Comparison of ENCODE assay signal across 1 cellular context in genomic region chr11:2151500-2152257, GRCh38.
TF ChIP-seq lines count a peak whose summit lies in the region.

No MANE protein-coding gene starts in this region.

TF ChIP-seq in HepG2, 621 proteins besides CTCF, POLR2A, EP300 and RAD21 (continued from another document and continues in another):
- TF ChIP-seq, protein P1, sequence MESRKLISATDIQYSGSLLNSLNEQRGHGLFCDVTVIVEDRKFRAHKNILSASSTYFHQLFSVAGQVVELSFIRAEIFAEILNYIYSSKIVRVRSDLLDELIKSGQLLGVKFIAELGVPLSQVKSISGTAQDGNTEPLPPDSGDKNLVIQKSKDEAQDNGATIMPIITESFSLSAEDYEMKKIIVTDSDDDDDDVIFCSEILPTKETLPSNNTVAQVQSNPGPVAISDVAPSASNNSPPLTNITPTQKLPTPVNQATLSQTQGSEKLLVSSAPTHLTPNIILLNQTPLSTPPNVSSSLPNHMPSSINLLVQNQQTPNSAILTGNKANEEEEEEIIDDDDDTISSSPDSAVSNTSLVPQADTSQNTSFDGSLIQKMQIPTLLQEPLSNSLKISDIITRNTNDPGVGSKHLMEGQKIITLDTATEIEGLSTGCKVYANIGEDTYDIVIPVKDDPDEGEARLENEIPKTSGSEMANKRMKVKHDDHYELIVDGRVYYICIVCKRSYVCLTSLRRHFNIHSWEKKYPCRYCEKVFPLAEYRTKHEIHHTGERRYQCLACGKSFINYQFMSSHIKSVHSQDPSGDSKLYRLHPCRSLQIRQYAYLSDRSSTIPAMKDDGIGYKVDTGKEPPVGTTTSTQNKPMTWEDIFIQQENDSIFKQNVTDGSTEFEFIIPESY (CRISPR knock-in tag; IDR thresholded peaks at IDR 0.05): no peak
- TF ChIP-seq ZNF512B (CRISPR knock-in tag; IDR thresholded peaks at IDR 0.05; ENCODE audit: borderline replicate concordance) (no peak), NFE2L1 (CRISPR knock-in tag; IDR thresholded peaks at IDR 0.05; ENCODE audit: borderline replicate concordance) (no peak), ZNF510 (CRISPR knock-in tag; IDR thresholded peaks at IDR 0.05; ENCODE audit: low read depth) (no peak), ZNF558 (CRISPR knock-in tag; IDR thresholded peaks at IDR 0.05; ENCODE audit: borderline replicate concordance) (no peak), SUZ12 (IDR thresholded peaks at IDR 0.05; ENCODE audit: low read depth, low read length) (no peak), ETS1 (CRISPR knock-in tag; IDR thresholded peaks at IDR 0.05) (no peak), IRX3 (CRISPR knock-in tag; IDR thresholded peaks at IDR 0.05; ENCODE audit: borderline replicate concordance, low read depth) (no peak), SP5 (CRISPR knock-in tag; IDR thresholded peaks at IDR 0.05; ENCODE audit: borderline replicate concordance, low read depth) (no peak), ZNF652 (CRISPR knock-in tag; IDR thresholded peaks at IDR 0.05; ENCODE audit: borderline replicate concordance, low read depth) (no peak), ZNF10 (CRISPR knock-in tag; IDR thresholded peaks at IDR 0.05; ENCODE audit: borderline replicate concordance, low read depth) (no peak), HNRNPL (IDR thresholded peaks at IDR 0.05; ENCODE audit: low read depth, low read length) (no peak), MTA3 (CRISPR knock-in tag; IDR thresholded peaks at IDR 0.05) (no peak), ZNF3 (CRISPR knock-in tag; IDR thresholded peaks at IDR 0.05) (no peak), MEIS1 (CRISPR knock-in tag; IDR thresholded peaks at IDR 0.05; ENCODE audit: borderline replicate concordance) (no peak), HDAC2 (CRISPR knock-in tag; IDR thresholded peaks at IDR 0.05) (no peak), MTF1 (CRISPR knock-in tag; IDR thresholded peaks at IDR 0.05) (no peak), KAT2B (IDR thresholded peaks at IDR 0.05; ENCODE audit: borderline replicate concordance, low read depth, low read length) (no peak), REPIN1 (CRISPR knock-in tag; IDR thresholded peaks at IDR 0.05; ENCODE audit: borderline replicate concordance, low read depth) (no peak), KLF6 (CRISPR knock-in tag; IDR thresholded peaks at IDR 0.05) (no peak), SNAPC2 (CRISPR knock-in tag; IDR thresholded peaks at IDR 0.05) (no peak), MAX (IDR thresholded peaks at IDR 0.05) (no peak), STAG1 (CRISPR knock-in tag; IDR thresholded peaks at IDR 0.05) (peak; percentile 97), ZBTB1 (CRISPR knock-in tag; IDR thresholded peaks at IDR 0.05; ENCODE audit: borderline replicate concordance) (no peak), MLLT10 (CRISPR knock-in tag; IDR thresholded peaks at IDR 0.05) (no peak), KLF15 (CRISPR knock-in tag; IDR thresholded peaks at IDR 0.05; ENCODE audit: borderline replicate concordance) (no peak), RFX3 (CRISPR knock-in tag; IDR thresholded peaks at IDR 0.05) (no peak), ZNF543 (CRISPR knock-in tag; IDR thresholded peaks at IDR 0.05) (no peak), TERF1 (CRISPR knock-in tag; IDR thresholded peaks at IDR 0.05) (no peak), BHLHE40 (IDR thresholded peaks at IDR 0.05; ENCODE audit: low read length) (no peak), ZNF737 (CRISPR knock-in tag; IDR thresholded peaks at IDR 0.05; ENCODE audit: borderline replicate concordance) (no peak), HOMEZ (CRISPR knock-in tag; IDR thresholded peaks at IDR 0.05; ENCODE audit: low read depth) (no peak), NFKB2 (CRISPR knock-in tag; IDR thresholded peaks at IDR 0.05; ENCODE audit: borderline replicate concordance) (no peak; the same call in 1 of the 2 replicates)
- TF ChIP-seq, protein P2, sequence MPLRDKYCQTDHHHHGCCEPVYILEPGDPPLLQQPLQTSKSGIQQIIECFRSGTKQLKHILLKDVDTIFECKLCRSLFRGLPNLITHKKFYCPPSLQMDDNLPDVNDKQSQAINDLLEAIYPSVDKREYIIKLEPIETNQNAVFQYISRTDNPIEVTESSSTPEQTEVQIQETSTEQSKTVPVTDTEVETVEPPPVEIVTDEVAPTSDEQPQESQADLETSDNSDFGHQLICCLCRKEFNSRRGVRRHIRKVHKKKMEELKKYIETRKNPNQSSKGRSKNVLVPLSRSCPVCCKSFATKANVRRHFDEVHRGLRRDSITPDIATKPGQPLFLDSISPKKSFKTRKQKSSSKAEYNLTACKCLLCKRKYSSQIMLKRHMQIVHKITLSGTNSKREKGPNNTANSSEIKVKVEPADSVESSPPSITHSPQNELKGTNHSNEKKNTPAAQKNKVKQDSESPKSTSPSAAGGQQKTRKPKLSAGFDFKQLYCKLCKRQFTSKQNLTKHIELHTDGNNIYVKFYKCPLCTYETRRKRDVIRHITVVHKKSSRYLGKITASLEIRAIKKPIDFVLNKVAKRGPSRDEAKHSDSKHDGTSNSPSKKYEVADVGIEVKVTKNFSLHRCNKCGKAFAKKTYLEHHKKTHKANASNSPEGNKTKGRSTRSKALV (CRISPR knock-in tag; IDR thresholded peaks at IDR 0.05): peak; percentile 70; the same call in 1 of the 2 replicates
- TF ChIP-seq, protein P3, sequence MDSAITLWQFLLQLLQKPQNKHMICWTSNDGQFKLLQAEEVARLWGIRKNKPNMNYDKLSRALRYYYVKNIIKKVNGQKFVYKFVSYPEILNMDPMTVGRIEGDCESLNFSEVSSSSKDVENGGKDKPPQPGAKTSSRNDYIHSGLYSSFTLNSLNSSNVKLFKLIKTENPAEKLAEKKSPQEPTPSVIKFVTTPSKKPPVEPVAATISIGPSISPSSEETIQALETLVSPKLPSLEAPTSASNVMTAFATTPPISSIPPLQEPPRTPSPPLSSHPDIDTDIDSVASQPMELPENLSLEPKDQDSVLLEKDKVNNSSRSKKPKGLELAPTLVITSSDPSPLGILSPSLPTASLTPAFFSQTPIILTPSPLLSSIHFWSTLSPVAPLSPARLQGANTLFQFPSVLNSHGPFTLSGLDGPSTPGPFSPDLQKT (CRISPR knock-in tag; IDR thresholded peaks at IDR 0.05; ENCODE audit: borderline replicate concordance): no peak
- TF ChIP-seq, protein P4, sequence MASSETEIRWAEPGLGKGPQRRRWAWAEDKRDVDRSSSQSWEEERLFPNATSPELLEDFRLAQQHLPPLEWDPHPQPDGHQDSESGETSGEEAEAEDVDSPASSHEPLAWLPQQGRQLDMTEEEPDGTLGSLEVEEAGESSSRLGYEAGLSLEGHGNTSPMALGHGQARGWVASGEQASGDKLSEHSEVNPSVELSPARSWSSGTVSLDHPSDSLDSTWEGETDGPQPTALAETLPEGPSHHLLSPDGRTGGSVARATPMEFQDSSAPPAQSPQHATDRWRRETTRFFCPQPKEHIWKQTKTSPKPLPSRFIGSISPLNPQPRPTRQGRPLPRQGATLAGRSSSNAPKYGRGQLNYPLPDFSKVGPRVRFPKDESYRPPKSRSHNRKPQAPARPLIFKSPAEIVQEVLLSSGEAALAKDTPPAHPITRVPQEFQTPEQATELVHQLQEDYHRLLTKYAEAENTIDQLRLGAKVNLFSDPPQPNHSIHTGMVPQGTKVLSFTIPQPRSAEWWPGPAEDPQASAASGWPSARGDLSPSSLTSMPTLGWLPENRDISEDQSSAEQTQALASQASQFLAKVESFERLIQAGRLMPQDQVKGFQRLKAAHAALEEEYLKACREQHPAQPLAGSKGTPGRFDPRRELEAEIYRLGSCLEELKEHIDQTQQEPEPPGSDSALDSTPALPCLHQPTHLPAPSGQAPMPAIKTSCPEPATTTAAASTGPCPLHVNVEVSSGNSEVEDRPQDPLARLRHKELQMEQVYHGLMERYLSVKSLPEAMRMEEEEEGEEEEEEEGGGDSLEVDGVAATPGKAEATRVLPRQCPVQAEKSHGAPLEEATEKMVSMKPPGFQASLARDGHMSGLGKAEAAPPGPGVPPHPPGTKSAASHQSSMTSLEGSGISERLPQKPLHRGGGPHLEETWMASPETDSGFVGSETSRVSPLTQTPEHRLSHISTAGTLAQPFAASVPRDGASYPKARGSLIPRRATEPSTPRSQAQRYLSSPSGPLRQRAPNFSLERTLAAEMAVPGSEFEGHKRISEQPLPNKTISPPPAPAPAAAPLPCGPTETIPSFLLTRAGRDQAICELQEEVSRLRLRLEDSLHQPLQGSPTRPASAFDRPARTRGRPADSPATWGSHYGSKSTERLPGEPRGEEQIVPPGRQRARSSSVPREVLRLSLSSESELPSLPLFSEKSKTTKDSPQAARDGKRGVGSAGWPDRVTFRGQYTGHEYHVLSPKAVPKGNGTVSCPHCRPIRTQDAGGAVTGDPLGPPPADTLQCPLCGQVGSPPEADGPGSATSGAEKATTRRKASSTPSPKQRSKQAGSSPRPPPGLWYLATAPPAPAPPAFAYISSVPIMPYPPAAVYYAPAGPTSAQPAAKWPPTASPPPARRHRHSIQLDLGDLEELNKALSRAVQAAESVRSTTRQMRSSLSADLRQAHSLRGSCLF (CRISPR knock-in tag; IDR thresholded peaks at IDR 0.05; ENCODE audit: borderline replicate concordance): no peak
- TF ChIP-seq, protein P5, sequence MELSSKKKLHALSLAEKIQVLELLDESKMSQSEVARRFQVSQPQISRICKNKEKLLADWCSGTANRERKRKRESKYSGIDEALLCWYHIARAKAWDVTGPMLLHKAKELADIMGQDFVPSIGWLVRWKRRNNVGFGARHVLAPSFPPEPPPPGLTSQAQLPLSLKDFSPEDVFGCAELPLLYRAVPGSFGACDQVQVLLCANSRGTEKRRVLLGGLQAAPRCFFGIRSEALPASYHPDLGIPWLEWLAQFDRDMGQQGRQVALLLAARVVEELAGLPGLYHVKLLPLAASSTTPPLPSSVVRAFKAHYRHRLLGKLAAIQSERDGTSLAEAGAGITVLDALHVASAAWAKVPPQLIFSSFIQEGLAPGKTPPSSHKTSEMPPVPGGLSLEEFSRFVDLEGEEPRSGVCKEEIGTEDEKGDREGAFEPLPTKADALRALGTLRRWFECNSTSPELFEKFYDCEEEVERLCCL (CRISPR knock-in tag; IDR thresholded peaks at IDR 0.05; ENCODE audit: borderline replicate concordance): no peak
- TF ChIP-seq, protein P6, sequence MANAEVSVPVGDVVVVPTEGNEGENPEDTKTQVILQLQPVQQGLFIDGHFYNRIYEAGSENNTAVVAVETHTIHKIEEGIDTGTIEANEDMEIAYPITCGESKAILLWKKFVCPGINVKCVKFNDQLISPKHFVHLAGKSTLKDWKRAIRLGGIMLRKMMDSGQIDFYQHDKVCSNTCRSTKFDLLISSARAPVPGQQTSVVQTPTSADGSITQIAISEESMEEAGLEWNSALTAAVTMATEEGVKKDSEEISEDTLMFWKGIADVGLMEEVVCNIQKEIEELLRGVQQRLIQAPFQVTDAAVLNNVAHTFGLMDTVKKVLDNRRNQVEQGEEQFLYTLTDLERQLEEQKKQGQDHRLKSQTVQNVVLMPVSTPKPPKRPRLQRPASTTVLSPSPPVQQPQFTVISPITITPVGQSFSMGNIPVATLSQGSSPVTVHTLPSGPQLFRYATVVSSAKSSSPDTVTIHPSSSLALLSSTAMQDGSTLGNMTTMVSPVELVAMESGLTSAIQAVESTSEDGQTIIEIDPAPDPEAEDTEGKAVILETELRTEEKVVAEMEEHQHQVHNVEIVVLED (CRISPR knock-in tag; IDR thresholded peaks at IDR 0.05; ENCODE audit: borderline replicate concordance): peak; percentile 39; the same call in 1 of the 2 replicates
- TF ChIP-seq, protein P7, sequence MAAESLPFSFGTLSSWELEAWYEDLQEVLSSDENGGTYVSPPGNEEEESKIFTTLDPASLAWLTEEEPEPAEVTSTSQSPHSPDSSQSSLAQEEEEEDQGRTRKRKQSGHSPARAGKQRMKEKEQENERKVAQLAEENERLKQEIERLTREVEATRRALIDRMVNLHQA (CRISPR knock-in tag; IDR thresholded peaks at IDR 0.05): no peak
